Comparison of ENCODE assay signal across 11 cellular contexts in the genomic region with DNA sequence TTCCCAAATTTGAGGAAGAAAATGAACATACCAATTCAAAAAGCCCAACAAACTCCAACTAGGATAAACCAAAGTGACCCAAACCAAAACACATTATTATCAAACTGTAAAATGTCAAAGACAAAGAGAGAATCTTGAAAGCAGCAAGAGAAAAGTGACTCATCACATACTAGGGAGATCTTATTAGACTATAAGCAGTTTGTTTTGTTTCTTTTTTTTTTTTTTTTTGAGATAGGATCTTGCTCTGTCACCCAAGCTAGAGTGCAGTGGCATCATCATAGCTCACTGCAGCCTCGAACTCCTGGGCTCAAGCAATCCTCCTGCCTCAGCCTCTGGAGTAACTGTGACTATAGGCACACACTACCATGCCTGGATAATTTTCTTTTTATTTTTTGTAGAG. TPM values are rescaled to one million over a fixed set of nuclear protein-coding genes. Genes with fewer than 3 reads are reported as not detected.
"Had no signal": no experiment of that assay in that cellular context is flagged by ENCODE, and none has a peak within 500 bp of the region (broad histone marks: within the 10 kb centered on the region; RNA-seq: fewer than 3 reads in every experiment).

No MANE protein-coding gene starts in this region.

- H3K27ac Mint-ChIP-seq: GM23338, H9, HFFc6 had no signal

- ATAC-seq: GM23338 had no signal

- H3K4me2 ChIP-seq: GM23338 had no signal

- FAIRE-seq: H1, H54, HTR-8/SVneo had no signal

- H3K4me3 Mint-ChIP-seq: GM23338, H9, HFFc6 had no signal

- H3K4me3 ChIP-seq: GM23338 had no signal

- DNase-seq: H9, HCEC 1CT, HFFc6, IMR-90, Kasumi-1, KBM-7 had no signal

- H2AFZ ChIP-seq: GM23338 had no signal

RNA-seq across cellular contexts. Expression of a gene that starts 30.5 kb away (rescaled TPM):
- total RNA-seq: GM23338, H1, H9, HT-29, IMR-90 had no signal
- polyA plus RNA-seq: GM23338, H1, IMR-90 had no signal
